In genomic region chr7:17946591-17946990, GRCh38 we compare ENCODE assay signal across 10 cellular contexts. TPM values are rescaled to one million over a fixed set of nuclear protein-coding genes. Genes with fewer than 3 reads are reported as not detected.
DNase-seq lines count a peak whose midpoint lies in the region; ATAC-seq and TF ChIP-seq lines count a peak whose summit lies in the region.
"Had no signal": no experiment of that assay in that cellular context is flagged by ENCODE, and none has a peak within 500 bp of the region (broad histone marks: within the 10 kb centered on the region; RNA-seq: fewer than 3 reads in every experiment).

No MANE protein-coding gene starts in this region.

- TF ChIP-seq POLR2A in Peyer's patch (IDR thresholded peaks at IDR 0.05), result no peak

- H3K27me3 ChIP-seq in Peyer's patch, result no peaks in the 10 kb centered on the region

- H3K4me3 ChIP-seq in Peyer's patch, result no peak overlapping the region

- TF ChIP-seq CTCF in Peyer's patch (IDR thresholded peaks at IDR 0.05), result no peak

- no peaks in the 10 kb centered on the region for H3K36me3 ChIP-seq in Peyer's patch

- peak; percentile 37 for DNase-seq in LoVo (ENCODE audit: low spot score)
- DNase-seq in globus pallidus (ENCODE audit: low spot score), result peak; percentile 13
- no peak for DNase-seq in NCI-H2107 (lab: John Stamatoyannopoulos, UW)
- DNase-seq in Peyer's patch, result no peak
- no peak for DNase-seq in mucosa of gallbladder (ENCODE audit: low spot score)
- DNase-seq: activated CD4-positive, alpha-beta T cell treated with anti-CD3 and anti-CD28 coated beads, Interleukin-2, amount 50 U/mL, for 4 hours; NCI-H1105 had no signal

- no peaks in the 10 kb centered on the region for H3K9me3 ChIP-seq in Peyer's patch

- H3K4me1 ChIP-seq in Peyer's patch, result no peaks in the 10 kb centered on the region

- peak; percentile 58 for ATAC-seq in GM18517 (IDR thresholded peaks at IDR 0.05; ENCODE audit: unreplicated experiment)
- peak; percentile 91 for ATAC-seq in GM21717 (IDR thresholded peaks at IDR 0.05; ENCODE audit: unreplicated experiment)
- no peak for ATAC-seq in HG03135 (IDR thresholded peaks at IDR 0.05; ENCODE audit: unreplicated experiment)

- H3K27ac ChIP-seq in Peyer's patch, result no peak overlapping the region

RNA-seq across cellular contexts. Expression of gene SNX13, which starts 6.3 kb away (rescaled TPM):
- total RNA-seq in Peyer's patch, result 10 to 100 TPM; 37.3 to 60.3 (median 48.8) TPM
- 52.3 TPM for total RNA-seq in mucosa of gallbladder

Comparison
In these comparisons a context has a peak if more than half of its experiments do, and no peak if none do; other contexts are left out.
1. DNase-seq: peak in LoVo (single experiment) and globus pallidus (single experiment); none in NCI-H2107 (single experiment), Peyer's patch (0 of 3) and mucosa of gallbladder (single experiment).